ENCODE assay signal across 1 cellular context in the genomic region with DNA sequence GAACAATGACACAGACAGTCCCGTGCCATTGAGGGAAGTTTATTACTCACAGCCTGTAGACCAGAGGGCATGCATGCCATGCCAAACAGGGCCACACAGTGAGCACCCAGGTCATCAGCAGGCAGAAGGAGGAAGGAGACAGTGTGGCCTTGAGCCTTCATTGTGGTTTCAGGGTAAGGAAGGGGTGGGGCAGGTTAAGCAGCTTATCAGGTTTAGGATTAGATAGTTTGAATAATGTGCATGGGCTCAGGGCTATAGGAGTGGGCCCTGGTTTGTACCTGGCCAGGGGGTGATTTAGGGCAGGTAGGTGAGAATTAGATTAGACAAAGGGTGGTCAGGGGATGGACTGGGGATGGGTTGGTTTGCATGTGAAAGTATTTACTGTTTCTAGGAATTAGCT.
TF ChIP-seq lines count a peak whose summit lies in the region.

No MANE protein-coding gene starts in this region.

TF ChIP-seq in GM23338, 12 proteins besides CTCF, POLR2A, EP300 and RAD21 (continued from another document):
- TF ChIP-seq, protein P1, sequence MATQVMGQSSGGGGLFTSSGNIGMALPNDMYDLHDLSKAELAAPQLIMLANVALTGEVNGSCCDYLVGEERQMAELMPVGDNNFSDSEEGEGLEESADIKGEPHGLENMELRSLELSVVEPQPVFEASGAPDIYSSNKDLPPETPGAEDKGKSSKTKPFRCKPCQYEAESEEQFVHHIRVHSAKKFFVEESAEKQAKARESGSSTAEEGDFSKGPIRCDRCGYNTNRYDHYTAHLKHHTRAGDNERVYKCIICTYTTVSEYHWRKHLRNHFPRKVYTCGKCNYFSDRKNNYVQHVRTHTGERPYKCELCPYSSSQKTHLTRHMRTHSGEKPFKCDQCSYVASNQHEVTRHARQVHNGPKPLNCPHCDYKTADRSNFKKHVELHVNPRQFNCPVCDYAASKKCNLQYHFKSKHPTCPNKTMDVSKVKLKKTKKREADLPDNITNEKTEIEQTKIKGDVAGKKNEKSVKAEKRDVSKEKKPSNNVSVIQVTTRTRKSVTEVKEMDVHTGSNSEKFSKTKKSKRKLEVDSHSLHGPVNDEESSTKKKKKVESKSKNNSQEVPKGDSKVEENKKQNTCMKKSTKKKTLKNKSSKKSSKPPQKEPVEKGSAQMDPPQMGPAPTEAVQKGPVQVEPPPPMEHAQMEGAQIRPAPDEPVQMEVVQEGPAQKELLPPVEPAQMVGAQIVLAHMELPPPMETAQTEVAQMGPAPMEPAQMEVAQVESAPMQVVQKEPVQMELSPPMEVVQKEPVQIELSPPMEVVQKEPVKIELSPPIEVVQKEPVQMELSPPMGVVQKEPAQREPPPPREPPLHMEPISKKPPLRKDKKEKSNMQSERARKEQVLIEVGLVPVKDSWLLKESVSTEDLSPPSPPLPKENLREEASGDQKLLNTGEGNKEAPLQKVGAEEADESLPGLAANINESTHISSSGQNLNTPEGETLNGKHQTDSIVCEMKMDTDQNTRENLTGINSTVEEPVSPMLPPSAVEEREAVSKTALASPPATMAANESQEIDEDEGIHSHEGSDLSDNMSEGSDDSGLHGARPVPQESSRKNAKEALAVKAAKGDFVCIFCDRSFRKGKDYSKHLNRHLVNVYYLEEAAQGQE (IDR thresholded peaks at IDR 0.05; ENCODE audit: unreplicated experiment): no peak
- TF ChIP-seq EZH2 (IDR thresholded peaks at IDR 0.05; ENCODE audit: low read depth, unreplicated experiment) (no peak), ZNF114 (CRISPR knock-in tag; IDR thresholded peaks at IDR 0.05) (no peak), EZH2phosphoT487 (IDR thresholded peaks at IDR 0.05; ENCODE audit: unreplicated experiment) (no peak), ZNF331 (CRISPR knock-in tag; IDR thresholded peaks at IDR 0.05; ENCODE audit: low read depth) (no peak), NANOG (IDR thresholded peaks at IDR 0.05; ENCODE audit: borderline replicate concordance) (no peak), CREB1 (CRISPR knock-in tag; IDR thresholded peaks at IDR 0.05; ENCODE audit: low read depth) (no peak)
- TF ChIP-seq, protein P2, sequence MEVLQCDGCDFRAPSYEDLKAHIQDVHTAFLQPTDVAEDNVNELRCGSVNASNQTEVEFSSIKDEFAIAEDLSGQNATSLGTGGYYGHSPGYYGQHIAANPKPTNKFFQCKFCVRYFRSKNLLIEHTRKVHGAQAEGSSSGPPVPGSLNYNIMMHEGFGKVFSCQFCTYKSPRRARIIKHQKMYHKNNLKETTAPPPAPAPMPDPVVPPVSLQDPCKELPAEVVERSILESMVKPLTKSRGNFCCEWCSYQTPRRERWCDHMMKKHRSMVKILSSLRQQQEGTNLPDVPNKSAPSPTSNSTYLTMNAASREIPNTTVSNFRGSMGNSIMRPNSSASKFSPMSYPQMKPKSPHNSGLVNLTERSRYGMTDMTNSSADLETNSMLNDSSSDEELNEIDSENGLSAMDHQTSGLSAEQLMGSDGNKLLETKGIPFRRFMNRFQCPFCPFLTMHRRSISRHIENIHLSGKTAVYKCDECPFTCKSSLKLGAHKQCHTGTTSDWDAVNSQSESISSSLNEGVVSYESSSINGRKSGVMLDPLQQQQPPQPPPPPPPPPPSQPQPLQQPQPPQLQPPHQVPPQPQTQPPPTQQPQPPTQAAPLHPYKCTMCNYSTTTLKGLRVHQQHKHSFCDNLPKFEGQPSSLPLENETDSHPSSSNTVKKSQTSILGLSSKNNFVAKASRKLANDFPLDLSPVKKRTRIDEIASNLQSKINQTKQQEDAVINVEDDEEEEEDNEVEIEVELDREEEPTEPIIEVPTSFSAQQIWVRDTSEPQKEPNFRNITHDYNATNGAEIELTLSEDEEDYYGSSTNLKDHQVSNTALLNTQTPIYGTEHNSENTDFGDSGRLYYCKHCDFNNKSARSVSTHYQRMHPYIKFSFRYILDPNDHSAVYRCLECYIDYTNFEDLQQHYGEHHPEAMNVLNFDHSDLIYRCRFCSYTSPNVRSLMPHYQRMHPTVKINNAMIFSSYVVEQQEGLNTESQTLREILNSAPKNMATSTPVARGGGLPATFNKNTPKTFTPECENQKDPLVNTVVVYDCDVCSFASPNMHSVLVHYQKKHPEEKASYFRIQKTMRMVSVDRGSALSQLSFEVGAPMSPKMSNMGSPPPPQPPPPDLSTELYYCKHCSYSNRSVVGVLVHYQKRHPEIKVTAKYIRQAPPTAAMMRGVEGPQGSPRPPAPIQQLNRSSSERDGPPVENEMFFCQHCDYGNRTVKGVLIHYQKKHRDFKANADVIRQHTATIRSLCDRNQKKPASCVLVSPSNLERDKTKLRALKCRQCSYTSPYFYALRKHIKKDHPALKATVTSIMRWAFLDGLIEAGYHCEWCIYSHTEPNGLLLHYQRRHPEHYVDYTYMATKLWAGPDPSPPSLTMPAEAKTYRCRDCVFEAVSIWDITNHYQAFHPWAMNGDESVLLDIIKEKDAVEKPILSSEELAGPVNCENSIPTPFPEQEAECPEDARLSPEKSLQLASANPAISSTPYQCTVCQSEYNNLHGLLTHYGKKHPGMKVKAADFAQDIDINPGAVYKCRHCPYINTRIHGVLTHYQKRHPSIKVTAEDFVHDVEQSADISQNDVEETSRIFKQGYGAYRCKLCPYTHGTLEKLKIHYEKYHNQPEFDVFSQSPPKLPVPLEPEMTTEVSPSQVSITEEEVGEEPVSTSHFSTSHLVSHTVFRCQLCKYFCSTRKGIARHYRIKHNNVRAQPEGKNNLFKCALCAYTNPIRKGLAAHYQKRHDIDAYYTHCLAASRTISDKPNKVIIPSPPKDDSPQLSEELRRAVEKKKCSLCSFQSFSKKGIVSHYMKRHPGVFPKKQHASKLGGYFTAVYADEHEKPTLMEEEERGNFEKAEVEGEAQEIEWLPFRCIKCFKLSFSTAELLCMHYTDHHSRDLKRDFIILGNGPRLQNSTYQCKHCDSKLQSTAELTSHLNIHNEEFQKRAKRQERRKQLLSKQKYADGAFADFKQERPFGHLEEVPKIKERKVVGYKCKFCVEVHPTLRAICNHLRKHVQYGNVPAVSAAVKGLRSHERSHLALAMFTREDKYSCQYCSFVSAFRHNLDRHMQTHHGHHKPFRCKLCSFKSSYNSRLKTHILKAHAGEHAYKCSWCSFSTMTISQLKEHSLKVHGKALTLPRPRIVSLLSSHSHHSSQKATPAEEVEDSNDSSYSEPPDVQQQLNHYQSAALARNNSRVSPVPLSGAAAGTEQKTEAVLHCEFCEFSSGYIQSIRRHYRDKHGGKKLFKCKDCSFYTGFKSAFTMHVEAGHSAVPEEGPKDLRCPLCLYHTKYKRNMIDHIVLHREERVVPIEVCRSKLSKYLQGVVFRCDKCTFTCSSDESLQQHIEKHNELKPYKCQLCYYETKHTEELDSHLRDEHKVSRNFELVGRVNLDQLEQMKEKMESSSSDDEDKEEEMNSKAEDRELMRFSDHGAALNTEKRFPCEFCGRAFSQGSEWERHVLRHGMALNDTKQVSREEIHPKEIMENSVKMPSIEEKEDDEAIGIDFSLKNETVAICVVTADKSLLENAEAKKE (CRISPR knock-in tag; IDR thresholded peaks at IDR 0.05): no peak
